2 cellular contexts compared by ENCODE assay signal in the genomic region with DNA sequence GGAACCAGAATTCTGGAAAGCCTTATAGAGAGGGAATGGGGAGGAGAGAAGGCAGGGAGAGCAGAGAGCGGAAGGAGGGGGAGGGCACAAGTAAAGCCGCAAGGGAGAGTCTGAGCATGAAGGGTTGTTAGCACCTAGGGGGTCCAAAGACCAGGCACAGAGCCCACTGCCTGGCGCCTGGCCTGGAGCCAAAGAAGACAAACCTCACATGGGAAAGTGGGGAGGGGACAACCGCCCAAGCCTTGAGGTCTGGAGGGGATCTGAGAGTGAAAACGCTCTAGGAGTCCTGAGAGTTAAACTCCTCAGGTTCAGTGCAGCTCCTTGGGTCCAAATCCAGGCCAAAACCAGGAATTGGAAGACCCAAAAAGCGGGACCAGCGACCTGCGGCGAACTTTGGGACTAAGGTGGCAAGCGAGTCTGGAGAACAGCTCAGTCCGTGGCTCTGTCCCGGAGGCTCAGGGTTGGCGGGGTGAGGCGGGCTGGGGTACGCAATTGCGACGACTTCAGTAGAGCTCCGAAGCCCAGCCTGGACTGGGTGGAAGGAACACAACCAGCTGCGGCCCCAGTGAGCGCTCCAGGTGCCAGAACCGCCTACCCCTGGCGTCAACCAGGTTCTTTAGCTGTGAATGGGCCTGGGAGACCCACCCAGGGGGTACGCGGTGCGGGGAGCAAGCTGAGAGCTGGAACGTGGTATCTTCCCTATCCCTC.
TF ChIP-seq lines count a peak whose summit lies in the region.

No MANE protein-coding gene starts in this region.

TF ChIP-seq in SK-N-SH, 30 proteins besides CTCF, POLR2A, EP300 and RAD21:
- TF ChIP-seq IRF3 (IDR thresholded peaks at IDR 0.05; ENCODE audit: low read depth, low read length): no peak
- TF ChIP-seq RFX5 (IDR thresholded peaks at IDR 0.05; ENCODE audit: low read length): no peak
- TF ChIP-seq FOSL2 (IDR thresholded peaks at IDR 0.05; ENCODE audit: borderline replicate concordance, low read depth): no peak
- TF ChIP-seq EZH2phosphoT487 (IDR thresholded peaks at IDR 0.05; ENCODE audit: borderline replicate concordance, low read depth): no peak
- no peak for TF ChIP-seq SIN3A (IDR thresholded peaks at IDR 0.05; ENCODE audit: borderline replicate concordance, low read depth, low read length)
- TF ChIP-seq TEAD4 (IDR thresholded peaks at IDR 0.05; ENCODE audit: borderline replicate concordance, insufficient read depth): no peak
- TF ChIP-seq MEF2A (IDR thresholded peaks at IDR 0.05; ENCODE audit: borderline replicate concordance, low read depth): no peak
- no peak for TF ChIP-seq ELF1 (IDR thresholded peaks at IDR 0.05)
- no peak for TF ChIP-seq SMC3 (IDR thresholded peaks at IDR 0.05; ENCODE audit: low read depth, low read length)
- TF ChIP-seq, protein P1, sequence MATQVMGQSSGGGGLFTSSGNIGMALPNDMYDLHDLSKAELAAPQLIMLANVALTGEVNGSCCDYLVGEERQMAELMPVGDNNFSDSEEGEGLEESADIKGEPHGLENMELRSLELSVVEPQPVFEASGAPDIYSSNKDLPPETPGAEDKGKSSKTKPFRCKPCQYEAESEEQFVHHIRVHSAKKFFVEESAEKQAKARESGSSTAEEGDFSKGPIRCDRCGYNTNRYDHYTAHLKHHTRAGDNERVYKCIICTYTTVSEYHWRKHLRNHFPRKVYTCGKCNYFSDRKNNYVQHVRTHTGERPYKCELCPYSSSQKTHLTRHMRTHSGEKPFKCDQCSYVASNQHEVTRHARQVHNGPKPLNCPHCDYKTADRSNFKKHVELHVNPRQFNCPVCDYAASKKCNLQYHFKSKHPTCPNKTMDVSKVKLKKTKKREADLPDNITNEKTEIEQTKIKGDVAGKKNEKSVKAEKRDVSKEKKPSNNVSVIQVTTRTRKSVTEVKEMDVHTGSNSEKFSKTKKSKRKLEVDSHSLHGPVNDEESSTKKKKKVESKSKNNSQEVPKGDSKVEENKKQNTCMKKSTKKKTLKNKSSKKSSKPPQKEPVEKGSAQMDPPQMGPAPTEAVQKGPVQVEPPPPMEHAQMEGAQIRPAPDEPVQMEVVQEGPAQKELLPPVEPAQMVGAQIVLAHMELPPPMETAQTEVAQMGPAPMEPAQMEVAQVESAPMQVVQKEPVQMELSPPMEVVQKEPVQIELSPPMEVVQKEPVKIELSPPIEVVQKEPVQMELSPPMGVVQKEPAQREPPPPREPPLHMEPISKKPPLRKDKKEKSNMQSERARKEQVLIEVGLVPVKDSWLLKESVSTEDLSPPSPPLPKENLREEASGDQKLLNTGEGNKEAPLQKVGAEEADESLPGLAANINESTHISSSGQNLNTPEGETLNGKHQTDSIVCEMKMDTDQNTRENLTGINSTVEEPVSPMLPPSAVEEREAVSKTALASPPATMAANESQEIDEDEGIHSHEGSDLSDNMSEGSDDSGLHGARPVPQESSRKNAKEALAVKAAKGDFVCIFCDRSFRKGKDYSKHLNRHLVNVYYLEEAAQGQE (IDR thresholded peaks at IDR 0.05; ENCODE audit: low read depth, low read length): no peak
- no peak for TF ChIP-seq JUND (IDR thresholded peaks at IDR 0.05)
- TF ChIP-seq FOXM1 (IDR thresholded peaks at IDR 0.05; ENCODE audit: low read depth): no peak
- TF ChIP-seq GATA2 (CRISPR knock-in tag; IDR thresholded peaks at IDR 0.05): no peak
- no peak for TF ChIP-seq MXI1 (IDR thresholded peaks at IDR 0.05; ENCODE audit: low read depth, low read length)

TF ChIP-seq in SK-N-SH treated with all-trans-retinoic acid at 6 μM for 48 hours, 23 proteins besides CTCF, POLR2A, EP300 and RAD21 (continued from another document):
- no peak for TF ChIP-seq CREB5 (CRISPR knock-in tag; IDR thresholded peaks at IDR 0.05; ENCODE audit: low read depth)
- TF ChIP-seq, protein P2, sequence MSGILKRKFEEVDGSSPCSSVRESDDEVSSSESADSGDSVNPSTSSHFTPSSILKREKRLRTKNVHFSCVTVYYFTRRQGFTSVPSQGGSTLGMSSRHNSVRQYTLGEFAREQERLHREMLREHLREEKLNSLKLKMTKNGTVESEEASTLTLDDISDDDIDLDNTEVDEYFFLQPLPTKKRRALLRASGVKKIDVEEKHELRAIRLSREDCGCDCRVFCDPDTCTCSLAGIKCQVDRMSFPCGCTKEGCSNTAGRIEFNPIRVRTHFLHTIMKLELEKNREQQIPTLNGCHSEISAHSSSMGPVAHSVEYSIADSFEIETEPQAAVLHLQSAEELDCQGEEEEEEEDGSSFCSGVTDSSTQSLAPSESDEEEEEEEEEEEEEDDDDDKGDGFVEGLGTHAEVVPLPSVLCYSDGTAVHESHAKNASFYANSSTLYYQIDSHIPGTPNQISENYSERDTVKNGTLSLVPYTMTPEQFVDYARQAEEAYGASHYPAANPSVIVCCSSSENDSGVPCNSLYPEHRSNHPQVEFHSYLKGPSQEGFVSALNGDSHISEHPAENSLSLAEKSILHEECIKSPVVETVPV (CRISPR knock-in tag; IDR thresholded peaks at IDR 0.05): no peak
